ENCODE assay signal across 9 cellular contexts in the genomic region with DNA sequence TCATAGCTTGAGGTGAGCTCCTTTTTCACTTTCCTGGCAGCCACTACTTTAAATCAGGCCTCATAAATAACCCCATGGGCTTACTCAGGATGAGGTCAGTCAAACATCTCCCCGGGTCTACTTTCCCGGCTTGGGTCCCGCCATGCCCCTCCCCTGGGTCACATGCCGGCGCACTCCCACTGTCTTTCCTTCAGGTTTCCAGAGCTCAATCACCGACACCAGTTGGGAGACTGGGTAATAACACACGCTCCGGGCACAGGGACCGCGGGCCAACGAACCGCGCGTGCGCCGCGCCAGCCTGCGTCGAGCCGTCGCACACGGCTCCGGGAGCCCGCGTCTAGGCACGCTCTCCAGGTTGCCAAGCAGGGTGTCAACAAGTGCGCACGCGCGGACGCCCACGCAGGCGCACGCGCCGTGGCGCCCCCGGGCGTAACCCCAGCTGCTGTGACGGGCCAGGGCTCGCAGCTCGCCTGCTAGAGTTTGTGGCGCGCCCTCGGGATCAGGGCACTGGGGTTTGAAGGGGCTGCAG. TPM values are rescaled to one million over a fixed set of nuclear protein-coding genes. Genes with fewer than 3 reads are reported as not detected.
DNase-seq lines count a peak whose midpoint lies in the region; TF ChIP-seq lines count a peak whose summit lies in the region.
"Had no signal": no experiment of that assay in that cellular context is flagged by ENCODE, and none has a peak within 500 bp of the region (broad histone marks: within the 10 kb centered on the region; RNA-seq: fewer than 3 reads in every experiment).

No MANE protein-coding gene starts in this region.

- TF ChIP-seq POLR2A in suprapubic skin (IDR thresholded peaks at IDR 0.05) = no peak

- TF ChIP-seq CTCF in brain (conservative IDR thresholded peaks at IDR 0.05) (no peak), kidney epithelial cell (IDR thresholded peaks at IDR 0.05; ENCODE audit: insufficient read depth, low read length, poor library complexity, severe bottlenecking) (no peak), suprapubic skin (IDR thresholded peaks at IDR 0.05) (no peak)

- no peaks in the 10 kb centered on the region for H3K9me3 ChIP-seq in suprapubic skin

- no peak for TF ChIP-seq EP300 in suprapubic skin (IDR thresholded peaks at IDR 0.05)

- H3K4me3 Mint-ChIP-seq in activated naive CD8-positive, alpha-beta T cell = no peak overlapping the region
- no peak overlapping the region for H3K4me3 Mint-ChIP-seq in activated naive CD8-positive, alpha-beta T cell treated with anti-CD3 and anti-CD28 coated beads for 36 hours
- H3K4me3 Mint-ChIP-seq in brain = peak overlapping the region; percentile 80 to 87 (median 86)

- 2% methylated on average over 18 of the region's 45 CpGs for WGBS in suprapubic skin

- peaks cover 32% of the 10 kb centered on the region for H3K4me1 ChIP-seq in suprapubic skin

- in situ Hi-C loops in G401 (cut with HindIII; ENCODE audit: low sequenced_read_pairs) = no loop called here

- H3K27ac ChIP-seq in suprapubic skin = peak overlapping the region; percentile 85

- H3K36me3 Mint-ChIP-seq in activated naive CD8-positive, alpha-beta T cell = peaks cover 2% of the 10 kb centered on the region
- H3K36me3 Mint-ChIP-seq in activated naive CD8-positive, alpha-beta T cell treated with anti-CD3 and anti-CD28 coated beads for 36 hours = no peaks in the 10 kb centered on the region
- H3K36me3 Mint-ChIP-seq in brain = no peaks in the 10 kb centered on the region

- peaks cover 35% of the 10 kb centered on the region for H3K27me3 ChIP-seq in kidney epithelial cell (ENCODE audit: control insufficient read depth, insufficient read depth, low read length)
- H3K27me3 ChIP-seq in suprapubic skin = peaks cover 61% of the 10 kb centered on the region

- no peaks in the 10 kb centered on the region for H3K4me1 Mint-ChIP-seq in activated naive CD8-positive, alpha-beta T cell (ENCODE audit: low read depth)
- no peaks in the 10 kb centered on the region for H3K4me1 Mint-ChIP-seq in activated naive CD8-positive, alpha-beta T cell treated with anti-CD3 and anti-CD28 coated beads for 36 hours
- H3K4me1 Mint-ChIP-seq in brain = peaks cover 46% of the 10 kb centered on the region

- no peak for DNase-seq in activated naive CD8-positive, alpha-beta T cell treated with anti-CD3 and anti-CD28 coated beads for 36 hours
- DNase-seq in kidney epithelial cell (ENCODE audit: low read depth) (no peak), suprapubic skin (ENCODE audit: low spot score in 2 of 2) (no peak), RKO (ENCODE audit: low spot score) (no peak), G401 (ENCODE audit: low spot score) (no peak)
- no peak for DNase-seq in activated effector memory CD4-positive, alpha-beta T cell treated with Interleukin-2 at 50 U/mL for 16 hours
- DNase-seq: stimulated activated CD4-positive, alpha-beta T cell treated with anti-CD3 and anti-CD28 coated beads, Interleukin-2, amount 100 ng/mL, for 24 hours had no signal

- H3K4me3 ChIP-seq in kidney epithelial cell (ENCODE audit: low read depth, low read length) (peak overlapping the region; percentile 38), suprapubic skin (peak overlapping the region; percentile 43)

- no peaks in the 10 kb centered on the region for H3K9me3 Mint-ChIP-seq in activated naive CD8-positive, alpha-beta T cell (ENCODE audit: low read depth)
- H3K9me3 Mint-ChIP-seq in activated naive CD8-positive, alpha-beta T cell treated with anti-CD3 and anti-CD28 coated beads for 36 hours = no peaks in the 10 kb centered on the region
- H3K9me3 Mint-ChIP-seq in brain = peaks cover 0 to 4% (median 3%) of the 10 kb centered on the region in 5 experiments

- peak overlapping the region; percentile 23 for H3K27ac Mint-ChIP-seq in activated naive CD8-positive, alpha-beta T cell
- H3K27ac Mint-ChIP-seq in activated naive CD8-positive, alpha-beta T cell treated with anti-CD3 and anti-CD28 coated beads for 36 hours = no peak overlapping the region
- H3K27ac Mint-ChIP-seq in brain = peak overlapping the region in 2 of 5 experiments; percentile 25 to 52

- H3K27me3 Mint-ChIP-seq in activated naive CD8-positive, alpha-beta T cell = peaks cover 52% of the 10 kb centered on the region
- peaks cover 78% of the 10 kb centered on the region for H3K27me3 Mint-ChIP-seq in activated naive CD8-positive, alpha-beta T cell treated with anti-CD3 and anti-CD28 coated beads for 36 hours
- peaks cover 97% of the 10 kb centered on the region for H3K27me3 Mint-ChIP-seq in brain

- no peaks in the 10 kb centered on the region for H3K36me3 ChIP-seq in kidney epithelial cell (ENCODE audit: control insufficient read depth, insufficient read depth, low read length)
- H3K36me3 ChIP-seq in suprapubic skin = no peaks in the 10 kb centered on the region

RNA-seq across cellular contexts. Expression of gene TFAP2B, which starts 31.6 kb away (rescaled TPM):
- not detected for total RNA-seq in activated naive CD8-positive, alpha-beta T cell treated with anti-CD3 and anti-CD28 coated beads for 36 hours
- polyA plus RNA-seq in brain (ENCODE audit: insufficient read depth, low read depth, low replicate concordance) = not detected
- total RNA-seq in kidney epithelial cell (0.14 and 0.42 TPM in 2 replicates), suprapubic skin (1 to 10 TPM; 4.3 to 9.0 (median 8.2) TPM)
- not detected in 2 replicates for total RNA-seq in G401 (2014; rRNA removed; shearing (Covaris generic))

Comparison
In these comparisons a context has a peak if more than half of its experiments do, and no peak if none do; other contexts are left out.
1. H3K4me3 Mint-ChIP-seq: peak in brain (5 of 5); none in activated naive CD8-positive, alpha-beta T cell (single experiment) and activated naive CD8-positive, alpha-beta T cell treated with anti-CD3 and anti-CD28 coated beads for 36 hours (single experiment).